Comparison of ENCODE assay signal across 10 cellular contexts in genomic region chr15:76286231-76286879, GRCh38. TPM values are rescaled to one million over a fixed set of nuclear protein-coding genes. Genes with fewer than 3 reads are reported as not detected.
DNase-seq lines count a peak whose midpoint lies in the region; ATAC-seq and TF ChIP-seq lines count a peak whose summit lies in the region.
"Had no signal": no experiment of that assay in that cellular context is flagged by ENCODE, and none has a peak within 500 bp of the region (broad histone marks: within the 10 kb centered on the region; RNA-seq: fewer than 3 reads in every experiment).

No MANE protein-coding gene starts in this region.

- CTCF ChIA-PET in activated CD4-positive, alpha-beta memory T cell treated with anti-CD3 and anti-CD28 coated beads, Interleukin-2, amount 10 ng/mL, durations not matched to agents 7 days and 5 days (lab: Charles Lee): no interaction called here

- no peaks in the 10 kb centered on the region for H3K9me2 ChIP-seq in GM23338 (ENCODE audit: insufficient read depth)

- no peaks in the 10 kb centered on the region; the same call in 1 of the 2 replicates for H3K36me3 ChIP-seq in GM23338 (ENCODE audit: insufficient read depth)

- H3K4me3 Mint-ChIP-seq in activated CD4-positive, alpha-beta memory T cell treated with anti-CD3 and anti-CD28 coated beads, Interleukin-2, amount 10 ng/mL, durations not matched to agents 7 days and 5 days: peak overlapping the region; percentile 36
- H3K4me3 Mint-ChIP-seq in GM23338: no peak overlapping the region

- no peaks in the 10 kb centered on the region for H3F3A ChIP-seq in GM23338 (replicated peaks; ENCODE audit: low read depth)

- no peaks in the 10 kb centered on the region for H3K79me2 ChIP-seq in GM23338 (replicated peaks; ENCODE audit: insufficient read depth)

- DNase-seq in EH (ENCODE audit: low read depth) (peak; percentile 25), medulla oblongata (ENCODE audit: extremely low spot score) (peak; percentile 35), MV-4-11 (lab: John Stamatoyannopoulos, UW) (no peak), GM23338 (ENCODE audit: low spot score) (no peak), NCI-H187 treated with DMSO at 0.1 percent for 48 hours (lab: John Stamatoyannopoulos, UW) (no peak)
- DNase-seq in activated CD4-positive, alpha-beta memory T cell treated with anti-CD3 and anti-CD28 coated beads, Interleukin-2, amount 10 ng/mL, durations not matched to agents 7 days and 5 days: peak; percentile 25
- DNase-seq: aorta had no signal

- no peak overlapping the region for H3K4me2 ChIP-seq in GM23338

- H3K4me3 ChIP-seq in GM23338: no peak overlapping the region
- H3K4me3 ChIP-seq: skin epidermis had no signal

- no peaks in the 10 kb centered on the region; the same call in 1 of the 2 replicates for H4K20me1 ChIP-seq in GM23338 (replicated peaks; ENCODE audit: insufficient read depth)

- ATAC-seq in GM21786 (IDR thresholded peaks at IDR 0.05; ENCODE audit: unreplicated experiment): peak; percentile 56
- ATAC-seq in HG02798 (IDR thresholded peaks at IDR 0.05; ENCODE audit: poor library complexity, unreplicated experiment): no peak
- ATAC-seq in GM23338: no peak

- TF ChIP-seq CTCF in GM23338 (conservative IDR thresholded peaks at IDR 0.05; ENCODE audit: low read depth in 2 of 2): no peak

- H3K4me1 ChIP-seq in GM23338 (ENCODE audit: insufficient read depth): no peaks in the 10 kb centered on the region

- H3K27ac ChIP-seq in GM23338 (ENCODE audit: low read depth): no peak overlapping the region

- H3K27me3 ChIP-seq in GM23338 (ENCODE audit: insufficient read depth): no peaks in the 10 kb centered on the region

- peaks cover 36% of the 10 kb centered on the region for H3K36me3 Mint-ChIP-seq in activated CD4-positive, alpha-beta memory T cell treated with anti-CD3 and anti-CD28 coated beads, Interleukin-2, amount 10 ng/mL, durations not matched to agents 7 days and 5 days (ENCODE audit: low read depth)
- H3K36me3 Mint-ChIP-seq in GM23338 (ENCODE audit: low read depth): peaks cover 11% of the 10 kb centered on the region; the same call in 1 of the 3 replicates

- no peaks in the 10 kb centered on the region for H3K27me3 Mint-ChIP-seq in activated CD4-positive, alpha-beta memory T cell treated with anti-CD3 and anti-CD28 coated beads, Interleukin-2, amount 10 ng/mL, durations not matched to agents 7 days and 5 days
- H3K27me3 Mint-ChIP-seq in GM23338 (ENCODE audit: insufficient read depth, low read depth, poor library complexity): no peaks in the 10 kb centered on the region

- no peaks in the 10 kb centered on the region for H3K9me3 Mint-ChIP-seq in activated CD4-positive, alpha-beta memory T cell treated with anti-CD3 and anti-CD28 coated beads, Interleukin-2, amount 10 ng/mL, durations not matched to agents 7 days and 5 days
- no peaks in the 10 kb centered on the region; the same call in 2 of the 3 replicates for H3K9me3 Mint-ChIP-seq in GM23338

- H3K27ac Mint-ChIP-seq in activated CD4-positive, alpha-beta memory T cell treated with anti-CD3 and anti-CD28 coated beads, Interleukin-2, amount 10 ng/mL, durations not matched to agents 7 days and 5 days: peak overlapping the region; percentile 50
- H3K27ac Mint-ChIP-seq in GM23338: no peak overlapping the region

- POLR2A ChIA-PET in activated CD4-positive, alpha-beta memory T cell treated with anti-CD3 and anti-CD28 coated beads, Interleukin-2, amount 10 ng/mL, durations not matched to agents 7 days and 5 days (lab: Charles Lee): interaction anchor here (1.0 to 1.2 kb wide), 2 partner anchors 8 to 25 kb away, joined by 3 to 4 read pairs; partner anchors contain the start of gene ETFA

- peaks cover 15% of the 10 kb centered on the region for H3K4me1 Mint-ChIP-seq in activated CD4-positive, alpha-beta memory T cell treated with anti-CD3 and anti-CD28 coated beads, Interleukin-2, amount 10 ng/mL, durations not matched to agents 7 days and 5 days
- H3K4me1 Mint-ChIP-seq in GM23338: no peaks in the 10 kb centered on the region

- H2AFZ ChIP-seq in GM23338: no peak overlapping the region

TF ChIP-seq in GM23338, 12 proteins besides CTCF, POLR2A, EP300 and RAD21 (continues in another document):
- TF ChIP-seq STAT1 (IDR thresholded peaks at IDR 0.05; ENCODE audit: unreplicated experiment) (no peak), JUNB (IDR thresholded peaks at IDR 0.05; ENCODE audit: unreplicated experiment) (no peak), ZNF462 (CRISPR knock-in tag; IDR thresholded peaks at IDR 0.05) (no peak), NANOG (IDR thresholded peaks at IDR 0.05; ENCODE audit: borderline replicate concordance) (no peak), ZNF114 (CRISPR knock-in tag; IDR thresholded peaks at IDR 0.05) (no peak), POLR2AphosphoS5 (IDR thresholded peaks at IDR 0.05; ENCODE audit: low read depth) (no peak)

RNA-seq across cellular contexts. Expression of gene ETFA, which starts 24.9 kb away (rescaled TPM):
- total RNA-seq in activated CD4-positive, alpha-beta memory T cell treated with anti-CD3 and anti-CD28 coated beads, Interleukin-2, amount 10 ng/mL, durations not matched to agents 7 days and 5 days: 100 to 1,000 TPM; 109 to 112 TPM
- 52.9 and 62.3 TPM in 2 replicates for total RNA-seq in GM23338 (2014; rRNA removed; shearing (Covaris generic))
- 61.7 and 69.1 TPM in 2 replicates for polyA plus RNA-seq in GM23338 (2016; fragmentation: Nextera tagmentation; extraction: Ambion mirVana)

RNA-seq across cellular contexts. Expression of gene ISL2, which starts 50.2 kb away (rescaled TPM):
- 1 to 10 TPM; 3.7 TPM for total RNA-seq in activated CD4-positive, alpha-beta memory T cell treated with anti-CD3 and anti-CD28 coated beads, Interleukin-2, amount 10 ng/mL, durations not matched to agents 7 days and 5 days
- 2.2 and 2.7 TPM in 2 replicates for total RNA-seq in GM23338 (2014; rRNA removed; shearing (Covaris generic))
- polyA plus RNA-seq in GM23338 (2016; fragmentation: Nextera tagmentation; extraction: Ambion mirVana): 0.65 and 1.0 TPM in 2 replicates
- total RNA-seq: aorta had no signal
- polyA plus RNA-seq: aorta had no signal

Comparison
In these comparisons a context has a peak if more than half of its experiments do, and no peak if none do; other contexts are left out.
1. DNase-seq: peak in EH (single experiment), activated CD4-positive, alpha-beta memory T cell treated with anti-CD3 and anti-CD28 coated beads, Interleukin-2, amount 10 ng/mL, durations not matched to agents 7 days and 5 days (single experiment) and medulla oblongata (single experiment); none in MV-4-11 (single experiment), GM23338 (single experiment) and NCI-H187 treated with DMSO at 0.1 percent for 48 hours (single experiment).